In genomic region chr1:39926820-39927219, GRCh38 we compare ENCODE assay signal across 17 cellular contexts. TPM values are rescaled to one million over a fixed set of nuclear protein-coding genes. Genes with fewer than 3 reads are reported as not detected.
DNase-seq lines count a peak whose midpoint lies in the region; ATAC-seq and TF ChIP-seq lines count a peak whose summit lies in the region.
"Had no signal": no experiment of that assay in that cellular context is flagged by ENCODE, and none has a peak within 500 bp of the region (broad histone marks: within the 10 kb centered on the region; RNA-seq: fewer than 3 reads in every experiment).

No MANE protein-coding gene starts in this region.

- H3K9ac ChIP-seq in GM23248 = no peak overlapping the region

- no peaks in the 10 kb centered on the region for H3K27me3 ChIP-seq in body of pancreas
- no peaks in the 10 kb centered on the region for H3K27me3 ChIP-seq in upper lobe of right lung
- no peaks in the 10 kb centered on the region for H3K27me3 ChIP-seq in HAP-1 (ENCODE audit: low read depth)
- H3K27me3 ChIP-seq in GM23248 (replicated peaks; ENCODE audit: insufficient read depth) = no peaks in the 10 kb centered on the region

- H3K4me3 ChIP-seq in body of pancreas = no peak overlapping the region
- H3K4me3 ChIP-seq in upper lobe of right lung = no peak overlapping the region
- H3K4me3 ChIP-seq in HAP-1 = no peak overlapping the region
- no peak overlapping the region for H3K4me3 ChIP-seq in GM23248
- H3K4me3 ChIP-seq: A549, esophagus muscularis mucosa had no signal

- H3K4me1 ChIP-seq in body of pancreas = peaks cover 13% of the 10 kb centered on the region
- H3K4me1 ChIP-seq in upper lobe of right lung = peaks cover 17% of the 10 kb centered on the region
- H3K4me1 ChIP-seq in HAP-1 = no peaks in the 10 kb centered on the region
- no peaks in the 10 kb centered on the region for H3K4me1 ChIP-seq in GM23248 (ENCODE audit: insufficient read depth)
- H3K4me1 ChIP-seq: A549 had no signal

- WGBS in body of pancreas, 2 donors = 17 to 39% methylated on average over 2 to 6 of the region's 6 CpGs
- 79% methylated on average over 6 of the region's 6 CpGs for WGBS in GM23248 (ENCODE audit: low coverage in 1 of 2, low lambda C conversion rate in 2 of 2, missing lambda C conversion rate in 2 of 2), 2 experiments

- H2AFZ ChIP-seq in GM23248 = no peak overlapping the region

- TF ChIP-seq CTCF in body of pancreas (IDR thresholded peaks at IDR 0.05) (no peak), upper lobe of right lung (IDR thresholded peaks at IDR 0.05) (no peak)

- H4K20me1 ChIP-seq in GM23248 (ENCODE audit: insufficient read depth) = no peaks in the 10 kb centered on the region

- no peak for DNase-seq in Right ventricle myocardium superior
- DNase-seq in cardiac septum (ENCODE audit: low spot score) = no peak
- DNase-seq in body of pancreas = peak in 2 of 4 donors; percentile 34 to 49
- peak; percentile 84 for DNase-seq in left lobe of liver (ENCODE audit: low spot score)
- DNase-seq in upper lobe of right lung = no peak
- DNase-seq in HAP-1 (ENCODE audit: low spot score in 2 of 2) = no peak
- DNase-seq in GM23248 = no peak
- DNase-seq: activated CD4-positive, alpha-beta memory T cell treated with anti-CD3 and anti-CD28 coated beads, Interleukin-2, amount 10 ng/mL, durations not matched to agents 7 days and 5 days; H9; KG1; NCI-H146; NK-92 treated with Interleukin-12 subunit alpha and Interleukin-12 subunit beta, amount 100 ng/mL, for 24 hours; SHP77 treated with DMSO at 0.1 percent for 48 hours; stimulated activated naive CD4-positive, alpha-beta T cell had no signal

- H3K4me2 ChIP-seq in GM23248 (ENCODE audit: unreplicated experiment) = no peak overlapping the region
- H3K4me2 ChIP-seq: A549 had no signal

- no peaks in the 10 kb centered on the region for H3F3A ChIP-seq in GM23248 (ENCODE audit: insufficient read depth)

- in situ Hi-C loops in HAP-1 (cut with MboI; ENCODE audit: low sequenced_read_pairs) = no loop called here
- in situ Hi-C loops in GM23248 (cut with MboI) = loop anchor here (10.0 kb wide), 1 partner anchor 108 kb away; no protein-coding TSS in a partner anchor

- H3K79me2 ChIP-seq in GM23248 (ENCODE audit: insufficient read depth) = no peaks in the 10 kb centered on the region

- no peaks in the 10 kb centered on the region for H3K36me3 ChIP-seq in body of pancreas (replicated peaks in 1 of 2; ENCODE audit: insufficient read depth in 1 of 2, low read depth in 2 of 2)
- H3K36me3 ChIP-seq in upper lobe of right lung = no peaks in the 10 kb centered on the region
- no peaks in the 10 kb centered on the region for H3K36me3 ChIP-seq in HAP-1 (replicated peaks)
- H3K36me3 ChIP-seq in GM23248 (ENCODE audit: low read depth) = no peaks in the 10 kb centered on the region
- H3K36me3 ChIP-seq: esophagus muscularis mucosa had no signal

- peak overlapping the region in 3 of 4 donors; percentile 22 to 32 (median 31) for H3K27ac ChIP-seq in body of pancreas
- no peak overlapping the region for H3K27ac ChIP-seq in upper lobe of right lung
- no peak overlapping the region for H3K27ac ChIP-seq in GM23248
- H3K27ac ChIP-seq: esophagus muscularis mucosa had no signal

- H3K9me2 ChIP-seq in GM23248 (ENCODE audit: insufficient read depth) = no peaks in the 10 kb centered on the region

- peak; percentile 47 for ATAC-seq in Right ventricle myocardium superior (ENCODE audit: poor library complexity)
- ATAC-seq in body of pancreas = peak; percentile 37
- ATAC-seq in left lobe of liver = peak; percentile 47
- peak; percentile 22 for ATAC-seq in upper lobe of right lung
- no peak for ATAC-seq in HG03097 (IDR thresholded peaks at IDR 0.05; ENCODE audit: low FRiP score, unreplicated experiment)
- ATAC-seq: A549 had no signal

- H3K9me3 ChIP-seq in body of pancreas (no peaks in the 10 kb centered on the region), upper lobe of right lung (no peaks in the 10 kb centered on the region), HAP-1 (no peaks in the 10 kb centered on the region), GM23248 (ENCODE audit: low read depth) (no peaks in the 10 kb centered on the region)
- H3K9me3 ChIP-seq: A549, esophagus muscularis mucosa had no signal

- intact Hi-C loops in Right ventricle myocardium superior (cut with DNase I) (no loop called here), cardiac septum (cut with DNase I) (no loop called here), body of pancreas (cut with DNase I) (no loop called here), upper lobe of right lung (cut with DNase I) (no loop called here)

- TF ChIP-seq POLR2A in body of pancreas (IDR thresholded peaks at IDR 0.05) = no peak

RNA-seq across cellular contexts. Expression of gene MYCL, which starts 25.1 kb away (rescaled TPM):
- total RNA-seq in Right ventricle myocardium superior (1.2 TPM), cardiac septum (0.35 TPM), body of pancreas (10 to 100 TPM; 28.3 to 33.0 TPM), left lobe of liver (14.7 TPM), upper lobe of right lung (3.6 TPM)
- 0.32 TPM in 1 of 2 replicates, not detected in the other for total RNA-seq in GM23248 (2014; rRNA removed; shearing (Covaris generic))
- polyA plus RNA-seq in GM23248 (2016; fragmentation: Nextera tagmentation; extraction: Ambion mirVana) = 0.34 TPM in 1 of 2 replicates, not detected in the other

RNA-seq across cellular contexts. Expression of gene MFSD2A, which starts 28.1 kb away (rescaled TPM):
- 0.22 TPM for total RNA-seq in Right ventricle myocardium superior
- total RNA-seq in cardiac septum = 1.00 TPM
- total RNA-seq in body of pancreas = under 1 TPM; 0.33 to 0.52 TPM
- total RNA-seq in left lobe of liver = 108 TPM
- total RNA-seq in upper lobe of right lung = 225 TPM
- total RNA-seq in GM23248 (2014; rRNA removed; shearing (Covaris generic)) = 4.6 and 9.4 TPM in 2 replicates
- 4.2 and 5.4 TPM in 2 replicates for polyA plus RNA-seq in GM23248 (2016; fragmentation: Nextera tagmentation; extraction: Ambion mirVana)

RNA-seq across cellular contexts. Expression of gene TRIT1, which starts 43.5 kb away (rescaled TPM):
- total RNA-seq in Right ventricle myocardium superior (17.1 TPM), cardiac septum (16.6 TPM), body of pancreas (10 to 100 TPM; 15.8 to 30.7 TPM), left lobe of liver (5.5 TPM), upper lobe of right lung (13.1 TPM)
- 17.1 and 25.8 TPM in 2 replicates for total RNA-seq in GM23248 (2014; rRNA removed; shearing (Covaris generic))
- 16.2 and 16.9 TPM in 2 replicates for polyA plus RNA-seq in GM23248 (2016; fragmentation: Nextera tagmentation; extraction: Ambion mirVana)

Comparison
In these comparisons a context has a peak if more than half of its experiments do, and no peak if none do; other contexts are left out.
1. H3K27ac ChIP-seq: peak in body of pancreas (3 of 4); none in upper lobe of right lung (single experiment) and GM23248 (single experiment).
2. RNA of gene MFSD2A, which starts 28.1 kb away (total RNA-seq): 225 TPM in upper lobe of right lung (single experiment) and 108 TPM in left lobe of liver (single experiment); 4.6 to 9.4 TPM in GM23248, 1.00 TPM in cardiac septum (single experiment), 0.33 to 0.52 TPM in body of pancreas and 0.22 TPM in Right ventricle myocardium superior (single experiment); every median in the first group is over 10 times any median in the second.